ENCODE assay signal across 19 cellular contexts in the genomic region with DNA sequence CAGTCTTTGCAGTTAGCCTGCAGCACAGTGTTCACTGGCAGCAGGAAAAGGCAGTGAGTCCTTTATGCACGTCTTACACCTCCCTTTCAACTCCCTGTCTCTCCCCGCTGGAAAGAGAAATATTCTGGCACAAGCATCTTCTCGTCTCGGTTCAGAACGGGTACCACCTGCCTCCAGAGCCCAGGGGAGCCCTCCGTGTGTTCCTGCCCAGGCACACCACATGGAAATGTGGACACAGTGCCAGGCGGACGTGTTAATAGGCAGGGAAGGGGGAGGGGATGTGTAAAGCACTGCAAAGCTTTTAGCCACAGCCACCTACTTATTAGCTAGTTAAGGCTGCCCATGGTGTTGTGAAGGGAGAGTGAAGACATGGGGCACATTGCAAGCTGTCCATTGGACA.
A peak's percentile ranks its signal among the peaks of the same experiment; 100 is the strongest.
DNase-seq lines count a peak whose midpoint lies in the region; ATAC-seq and TF ChIP-seq lines count a peak whose summit lies in the region.
"Had no signal": no experiment of that assay in that cellular context is flagged by ENCODE, and none has a peak within 500 bp of the region (broad histone marks: within the 10 kb centered on the region; RNA-seq: fewer than 3 reads in every experiment).

No MANE protein-coding gene starts in this region.

- no peak overlapping the region for H2AK5ac ChIP-seq in mesendoderm (ENCODE audit: low read length)

- no peak overlapping the region for H3K23ac ChIP-seq in mesendoderm (ENCODE audit: low read length)

- no peak overlapping the region for H3K4me3 Mint-ChIP-seq in T-helper 17 cell
- H3K4me3 Mint-ChIP-seq in activated naive CD8-positive, alpha-beta T cell treated with anti-CD3 and anti-CD28 coated beads, Interleukin-2, amount 50 U/mL, for 24 hours, result no peak overlapping the region
- H3K4me3 Mint-ChIP-seq: effector memory CD8-positive, alpha-beta T cell; HFFc6; type B pancreatic cell had no signal

- no peak overlapping the region for H4K8ac ChIP-seq in mesendoderm (ENCODE audit: low read depth, low read length)

- intact Hi-C loops in testis (cut with DNase I; ENCODE audit: low total_unique reads), result no loop called here

- no peak for ATAC-seq in T-helper 17 cell
- ATAC-seq in activated naive CD8-positive, alpha-beta T cell treated with anti-CD3 and anti-CD28 coated beads, Interleukin-2, amount 50 U/mL, for 24 hours, result no peak
- ATAC-seq: body of pancreas; effector memory CD8-positive, alpha-beta T cell; gastrocnemius medialis had no signal

- peaks cover 13% of the 10 kb centered on the region for H3K4me1 Mint-ChIP-seq in T-helper 17 cell
- no peaks in the 10 kb centered on the region for H3K4me1 Mint-ChIP-seq in activated naive CD8-positive, alpha-beta T cell treated with anti-CD3 and anti-CD28 coated beads, Interleukin-2, amount 50 U/mL, for 24 hours

- H3K4me2 ChIP-seq in mesendoderm (ENCODE audit: low read length), result no peak overlapping the region

- H2BK120ac ChIP-seq in mesendoderm (ENCODE audit: low read depth, low read length), result no peak overlapping the region

- H4K5ac ChIP-seq in mesendoderm (ENCODE audit: low read length), result no peak overlapping the region

- H3K4me1 ChIP-seq in mesendoderm (ENCODE audit: control insufficient read depth, low read depth, low read length), result peaks cover 3% of the 10 kb centered on the region
- H3K4me1 ChIP-seq in testis, result no peaks in the 10 kb centered on the region
- H3K4me1 ChIP-seq: body of pancreas had no signal

- no peaks in the 10 kb centered on the region for H3K79me2 ChIP-seq in mesendoderm (ENCODE audit: control insufficient read depth, insufficient read depth, low read length)

- H3K9me3 ChIP-seq in T-helper 17 cell (ENCODE audit: control insufficient read depth, low read length, poor library complexity, severe bottlenecking), result no peaks in the 10 kb centered on the region
- no peaks in the 10 kb centered on the region for H3K9me3 ChIP-seq in testis
- H3K9me3 ChIP-seq: body of pancreas, gastrocnemius medialis had no signal

- H3K4me3 ChIP-seq in mesendoderm (ENCODE audit: low read length) (no peak overlapping the region), testis (no peak overlapping the region)
- H3K4me3 ChIP-seq: body of pancreas, gastrocnemius medialis had no signal

- H3K27ac ChIP-seq in mesendoderm (ENCODE audit: low read depth, low read length) (no peak overlapping the region), testis (no peak overlapping the region)
- H3K27ac ChIP-seq: body of pancreas, gastrocnemius medialis, parathyroid adenoma had no signal

- H3K18ac ChIP-seq in mesendoderm (ENCODE audit: low read length), result no peak overlapping the region

- DNase-seq in DMS79 (lab: John Stamatoyannopoulos, UW), result peak; percentile 49
- peak; percentile 78 to 89 for DNase-seq in NCI-H2081 (lab: John Stamatoyannopoulos, UW)
- DNase-seq in T-helper 17 cell, result no peak
- peak; percentile 20 for DNase-seq in mesendoderm
- DNase-seq in OCI-M2 (lab: John Stamatoyannopoulos, UW; ENCODE audit: unreplicated experiment), result no peak
- no peak for DNase-seq in cerebellum (ENCODE audit: low spot score)
- no peak for DNase-seq in testis
- DNase-seq in activated naive CD8-positive, alpha-beta T cell treated with anti-CD3 and anti-CD28 coated beads, Interleukin-2, amount 50 U/mL, for 24 hours, result no peak
- DNase-seq: DND-41; effector memory CD8-positive, alpha-beta T cell; gastrocnemius medialis; HFFc6; immature natural killer cell; NCI-H524 treated with DMSO at 0.1 percent for 48 hours; stimulated activated CD8-positive, alpha-beta memory T cell treated with anti-CD3 and anti-CD28 coated beads, Interleukin-4, amount 100 ng/mL, for 48 hours; T1000 had no signal

- H3K27me3 Mint-ChIP-seq in T-helper 17 cell, result no peaks in the 10 kb centered on the region
- H3K27me3 Mint-ChIP-seq in activated naive CD8-positive, alpha-beta T cell treated with anti-CD3 and anti-CD28 coated beads, Interleukin-2, amount 50 U/mL, for 24 hours, result no peaks in the 10 kb centered on the region
- H3K27me3 Mint-ChIP-seq: effector memory CD8-positive, alpha-beta T cell; type B pancreatic cell had no signal

- no peaks in the 10 kb centered on the region for H3K79me1 ChIP-seq in mesendoderm (ENCODE audit: low read length)

- no peaks in the 10 kb centered on the region for H3K36me3 Mint-ChIP-seq in T-helper 17 cell (ENCODE audit: low read depth)
- no peaks in the 10 kb centered on the region for H3K36me3 Mint-ChIP-seq in activated naive CD8-positive, alpha-beta T cell treated with anti-CD3 and anti-CD28 coated beads, Interleukin-2, amount 50 U/mL, for 24 hours (ENCODE audit: low read depth)
- H3K36me3 Mint-ChIP-seq: type B pancreatic cell had no signal

- H3K27me3 ChIP-seq in mesendoderm (ENCODE audit: insufficient read depth, low read length, poor library complexity), result no peaks in the 10 kb centered on the region
- no peaks in the 10 kb centered on the region for H3K27me3 ChIP-seq in testis
- H3K27me3 ChIP-seq: body of pancreas, gastrocnemius medialis had no signal

- TF ChIP-seq POLR2A in testis (IDR thresholded peaks at IDR 0.05), result no peak

- TF ChIP-seq CTCF in testis (IDR thresholded peaks at IDR 0.05), result no peak

- H2BK5ac ChIP-seq in mesendoderm (ENCODE audit: low read length), result no peak overlapping the region

- H3K56ac ChIP-seq in mesendoderm (ENCODE audit: low read length), result no peak overlapping the region

- no peaks in the 10 kb centered on the region for H3K9me3 Mint-ChIP-seq in activated naive CD8-positive, alpha-beta T cell treated with anti-CD3 and anti-CD28 coated beads, Interleukin-2, amount 50 U/mL, for 24 hours
- H3K9me3 Mint-ChIP-seq: effector memory CD8-positive, alpha-beta T cell; HFFc6; immature natural killer cell; type B pancreatic cell had no signal

- no peak overlapping the region for H2BK15ac ChIP-seq in mesendoderm (replicated peaks; ENCODE audit: low read depth)

- WGBS in mesendoderm (ENCODE audit: extremely low coverage, insufficient coverage, low lambda C conversion rate), result no CpG with 5 or more reads among the region's 8 CpGs
- 38 to 71% methylated on average over 8 of the region's 8 CpGs for WGBS in testis, 2 donors

- H3K27ac Mint-ChIP-seq in T-helper 17 cell, result peak overlapping the region; percentile 43
- no peak overlapping the region for H3K27ac Mint-ChIP-seq in activated naive CD8-positive, alpha-beta T cell treated with anti-CD3 and anti-CD28 coated beads, Interleukin-2, amount 50 U/mL, for 24 hours
- H3K27ac Mint-ChIP-seq: effector memory CD8-positive, alpha-beta T cell; HFFc6; type B pancreatic cell had no signal

- no peak overlapping the region for H3K9ac ChIP-seq in mesendoderm (ENCODE audit: low read length)
- H3K9ac ChIP-seq: parathyroid adenoma had no signal

- H3K36me3 ChIP-seq in mesendoderm (ENCODE audit: control insufficient read depth, insufficient read depth, low read length) (no peaks in the 10 kb centered on the region), testis (ENCODE audit: low read depth, missing control alignments) (no peaks in the 10 kb centered on the region)
- H3K36me3 ChIP-seq: gastrocnemius medialis had no signal

- H3K4ac ChIP-seq in mesendoderm (ENCODE audit: low read depth, low read length), result no peak overlapping the region

Comparison
In these comparisons a context has a peak if more than half of its experiments do, and no peak if none do; other contexts are left out.
1. DNase-seq: peak in DMS79 (single experiment), NCI-H2081 (2 of 2) and mesendoderm (single experiment); none in T-helper 17 cell (0 of 3), OCI-M2 (single experiment), cerebellum (single experiment), testis (single experiment) and activated naive CD8-positive, alpha-beta T cell treated with anti-CD3 and anti-CD28 coated beads, Interleukin-2, amount 50 U/mL, for 24 hours (single experiment).